In the genomic region with DNA sequence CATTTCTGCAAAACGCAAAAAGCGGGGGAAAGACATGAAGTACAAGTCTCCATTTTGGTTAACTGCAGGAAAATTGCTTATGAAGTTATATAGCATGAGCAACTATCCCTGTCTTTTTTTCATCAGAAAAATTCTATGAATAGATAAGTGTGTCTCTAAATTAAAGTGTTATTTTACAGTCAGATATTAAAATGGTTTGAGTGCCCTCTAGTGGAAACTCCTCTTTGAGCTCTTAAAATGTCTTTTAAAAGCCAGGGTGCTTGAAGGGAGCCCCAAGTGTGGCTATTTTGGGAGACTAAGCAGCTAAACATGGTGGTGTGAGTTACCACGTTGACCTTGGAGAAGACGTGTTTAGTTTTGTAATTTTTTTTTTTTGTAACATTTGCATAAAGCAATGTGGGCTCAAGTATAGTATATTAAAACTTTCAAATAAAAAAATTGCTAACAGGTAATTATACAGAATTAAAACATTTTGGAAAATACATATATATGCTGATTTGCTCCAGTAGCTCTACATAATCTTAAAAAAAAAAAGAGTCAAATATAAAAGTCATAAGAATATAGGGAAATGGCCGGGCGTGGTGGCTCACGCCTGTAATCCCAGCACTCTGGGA, we compare ENCODE assay signal across 9 cellular contexts.
DNase-seq lines count a peak whose midpoint lies in the region; ATAC-seq and TF ChIP-seq lines count a peak whose summit lies in the region.
"Had no signal": no experiment of that assay in that cellular context is flagged by ENCODE, and none has a peak within 500 bp of the region (broad histone marks: within the 10 kb centered on the region; RNA-seq: fewer than 3 reads in every experiment).

No MANE protein-coding gene starts in this region.

- no peak overlapping the region for H3K4me3 ChIP-seq in fibroblast of lung (replicated peaks in 1 of 4; ENCODE audit: control extremely low read depth in 1 of 4, insufficient read depth in 1 of 4, low read depth in 3 of 4, low read length in 4 of 4)
- no peak overlapping the region for H3K4me3 ChIP-seq in osteoblast (ENCODE audit: insufficient read depth, low read length)

- H3K9me3 ChIP-seq in fibroblast of lung (ENCODE audit: control insufficient read depth, insufficient read depth, low read depth, low read length) (no peaks in the 10 kb centered on the region), osteoblast (ENCODE audit: low read depth, low read length) (no peaks in the 10 kb centered on the region)

- H3K4me1 ChIP-seq in fibroblast of lung (ENCODE audit: control insufficient read depth, extremely low read depth, insufficient read depth, low read length) (no peaks in the 10 kb centered on the region), osteoblast (ENCODE audit: insufficient read depth, low read length) (no peaks in the 10 kb centered on the region)

- H3K9ac ChIP-seq in fibroblast of lung (ENCODE audit: insufficient read depth, low read length) = no peak overlapping the region

- H3K27me3 ChIP-seq in fibroblast of lung (ENCODE audit: control insufficient read depth, insufficient read depth, low read length) (no peaks in the 10 kb centered on the region), osteoblast (ENCODE audit: insufficient read depth, low read length) (no peaks in the 10 kb centered on the region)

- H4K20me1 ChIP-seq in fibroblast of lung (ENCODE audit: control insufficient read depth, extremely low read depth, insufficient read depth, low read length) (no peaks in the 10 kb centered on the region), osteoblast (ENCODE audit: insufficient read depth, low read length) (no peaks in the 10 kb centered on the region)

- no peak overlapping the region for H2AFZ ChIP-seq in fibroblast of lung (ENCODE audit: low read length)
- H2AFZ ChIP-seq in osteoblast (ENCODE audit: low read length) = no peak overlapping the region

- H3K27ac ChIP-seq in RWPE1 (no peak overlapping the region), fibroblast of lung (ENCODE audit: insufficient read depth, low read length) (no peak overlapping the region), osteoblast (ENCODE audit: low read depth, low read length) (no peak overlapping the region)

- POLR2A ChIA-PET in RWPE1 (lab: Yijun Ruan, JAX; ENCODE audit: low non-redundant PET) = no interaction called here

- peak; percentile 67 for DNase-seq in EL
- DNase-seq in LoVo (ENCODE audit: low spot score) = peak; percentile 52
- DNase-seq in RWPE1 (ENCODE audit: low spot score) = peak; percentile 47
- DNase-seq in fibroblast of lung (ENCODE audit: low read depth in 2 of 2) = peak; percentile 47 to 79
- DNase-seq in osteoblast (ENCODE audit: insufficient read length, low spot score, missing footprints) = peak; percentile 65
- DNase-seq in activated T-cell treated with anti-CD3 and anti-CD28 coated beads, Interleukin-2, amount 50 U/mL, for 1 hour = no peak
- DNase-seq: activated B cell treated with CpG ODN at 0.5 μM for 24 hours had no signal

- no peak for ATAC-seq in GM21367 (IDR thresholded peaks at IDR 0.05; ENCODE audit: unreplicated experiment)
- no peak for ATAC-seq in GM19328 (IDR thresholded peaks at IDR 0.05; ENCODE audit: unreplicated experiment)

- H3K4me2 ChIP-seq in fibroblast of lung (ENCODE audit: extremely low read depth, insufficient read depth, low read length) (no peak overlapping the region), osteoblast (ENCODE audit: insufficient read depth, low read length) (no peak overlapping the region)

- H3K36me3 ChIP-seq in fibroblast of lung (ENCODE audit: control insufficient read depth, insufficient read depth, low read length) (peaks cover 5% of the 10 kb centered on the region), osteoblast (ENCODE audit: insufficient read depth, low read length) (peaks cover 24% of the 10 kb centered on the region)

- no peaks in the 10 kb centered on the region for H3K79me2 ChIP-seq in fibroblast of lung (ENCODE audit: control insufficient read depth, insufficient read depth, low read length)
- no peaks in the 10 kb centered on the region for H3K79me2 ChIP-seq in osteoblast (ENCODE audit: insufficient read depth, low read length)

- TF ChIP-seq CTCF in RWPE1 (conservative IDR thresholded peaks at IDR 0.05; ENCODE audit: low read depth) (peak; percentile 66), fibroblast of lung (conservative IDR thresholded peaks at IDR 0.05 in 1 of 2, IDR thresholded peaks at IDR 0.05 in 1 of 2; ENCODE audit: low read depth in 1 of 2, low read length in 2 of 2) (peak; percentile 52 to 60), osteoblast (IDR thresholded peaks at IDR 0.05; ENCODE audit: extremely low read depth, low read depth, low read length) (peak; percentile 73)

- CTCF ChIA-PET in RWPE1 (lab: Yijun Ruan, JAX) = interaction anchor here (0.6 to 3.9 kb wide), 15 partner anchors 10 to 1427 kb away, joined by 3 to 38 read pairs (median 4); partner anchors contain the start of gene EPHB1
